In genomic region chr3:8503871-8504610, GRCh38 we compare ENCODE assay signal across 9 cellular contexts. TPM values are rescaled to one million over a fixed set of nuclear protein-coding genes. Genes with fewer than 3 reads are reported as not detected.
DNase-seq lines count a peak whose midpoint lies in the region; ATAC-seq and TF ChIP-seq lines count a peak whose summit lies in the region.
"Had no signal": no experiment of that assay in that cellular context is flagged by ENCODE, and none has a peak within 500 bp of the region (broad histone marks: within the 10 kb centered on the region; RNA-seq: fewer than 3 reads in every experiment).

No MANE protein-coding gene starts in this region.

- no peak overlapping the region for H3K4me3 Mint-ChIP-seq in activated CD4-positive, alpha-beta memory T cell treated with anti-CD3 and anti-CD28 coated beads for 36 hours
- H3K4me3 Mint-ChIP-seq in activated CD4-positive, alpha-beta memory T cell treated with anti-CD3 and anti-CD28 coated beads, Interleukin-2, amount 10 ng/mL, durations not matched to agents 7 days and 5 days: no peak overlapping the region
- H3K4me3 Mint-ChIP-seq in stimulated activated naive CD8-positive, alpha-beta T cell treated with anti-CD3 and anti-CD28 coated beads, Interleukin-15, Interleukin-2, amounts not matched to agents 100 ng/mL and 50 ng/mL, for 24 hours: peak overlapping the region; percentile 2

- H3K27me3 Mint-ChIP-seq in activated CD4-positive, alpha-beta memory T cell treated with anti-CD3 and anti-CD28 coated beads for 36 hours: peaks cover 5% of the 10 kb centered on the region
- H3K27me3 Mint-ChIP-seq in activated CD4-positive, alpha-beta memory T cell treated with anti-CD3 and anti-CD28 coated beads, Interleukin-2, amount 10 ng/mL, durations not matched to agents 7 days and 5 days: peaks cover 10% of the 10 kb centered on the region
- peaks cover 17% of the 10 kb centered on the region for H3K27me3 Mint-ChIP-seq in stimulated activated naive CD8-positive, alpha-beta T cell treated with anti-CD3 and anti-CD28 coated beads, Interleukin-15, Interleukin-2, amounts not matched to agents 100 ng/mL and 50 ng/mL, for 24 hours

- no peaks in the 10 kb centered on the region for H3K36me3 Mint-ChIP-seq in activated CD4-positive, alpha-beta memory T cell treated with anti-CD3 and anti-CD28 coated beads for 36 hours
- H3K36me3 Mint-ChIP-seq in activated CD4-positive, alpha-beta memory T cell treated with anti-CD3 and anti-CD28 coated beads, Interleukin-2, amount 10 ng/mL, durations not matched to agents 7 days and 5 days (ENCODE audit: low read depth): no peaks in the 10 kb centered on the region
- H3K36me3 Mint-ChIP-seq in stimulated activated naive CD8-positive, alpha-beta T cell treated with anti-CD3 and anti-CD28 coated beads, Interleukin-15, Interleukin-2, amounts not matched to agents 100 ng/mL and 50 ng/mL, for 24 hours (ENCODE audit: low read depth): no peaks in the 10 kb centered on the region

- no peaks in the 10 kb centered on the region for H3K27me3 ChIP-seq in BE2C

- POLR2A ChIA-PET in activated CD4-positive, alpha-beta memory T cell treated with anti-CD3 and anti-CD28 coated beads for 36 hours (lab: Charles Lee): interaction anchor here (1.0 kb wide), 1 partner anchor 21 kb away, joined by 3 read pairs; no protein-coding TSS in a partner anchor
- POLR2A ChIA-PET in activated CD4-positive, alpha-beta memory T cell treated with anti-CD3 and anti-CD28 coated beads, Interleukin-2, amount 10 ng/mL, durations not matched to agents 7 days and 5 days (lab: Charles Lee): no interaction called here

- ATAC-seq in HG03196 (IDR thresholded peaks at IDR 0.05; ENCODE audit: unreplicated experiment): no peak

- intact Hi-C loops in activated CD4-positive, alpha-beta memory T cell treated with anti-CD3 and anti-CD28 coated beads for 36 hours (cut with micrococcal nuclease): loop anchor here (5.0 kb wide), 1 partner anchor 123 kb away; no protein-coding TSS in a partner anchor

- H3K27ac Mint-ChIP-seq in activated CD4-positive, alpha-beta memory T cell treated with anti-CD3 and anti-CD28 coated beads for 36 hours: peak overlapping the region; percentile 51
- H3K27ac Mint-ChIP-seq in activated CD4-positive, alpha-beta memory T cell treated with anti-CD3 and anti-CD28 coated beads, Interleukin-2, amount 10 ng/mL, durations not matched to agents 7 days and 5 days: no peak overlapping the region
- H3K27ac Mint-ChIP-seq in stimulated activated naive CD8-positive, alpha-beta T cell treated with anti-CD3 and anti-CD28 coated beads, Interleukin-15, Interleukin-2, amounts not matched to agents 100 ng/mL and 50 ng/mL, for 24 hours: peak overlapping the region; percentile 70

- H3K4me1 ChIP-seq in BE2C: no peaks in the 10 kb centered on the region

- no peaks in the 10 kb centered on the region for H3K9me3 Mint-ChIP-seq in activated CD4-positive, alpha-beta memory T cell treated with anti-CD3 and anti-CD28 coated beads for 36 hours
- no peaks in the 10 kb centered on the region for H3K9me3 Mint-ChIP-seq in activated CD4-positive, alpha-beta memory T cell treated with anti-CD3 and anti-CD28 coated beads, Interleukin-2, amount 10 ng/mL, durations not matched to agents 7 days and 5 days
- no peaks in the 10 kb centered on the region for H3K9me3 Mint-ChIP-seq in stimulated activated naive CD8-positive, alpha-beta T cell treated with anti-CD3 and anti-CD28 coated beads, Interleukin-15, Interleukin-2, amounts not matched to agents 100 ng/mL and 50 ng/mL, for 24 hours

- H3K36me3 ChIP-seq in BE2C: no peaks in the 10 kb centered on the region

- H3K4me1 Mint-ChIP-seq in activated CD4-positive, alpha-beta memory T cell treated with anti-CD3 and anti-CD28 coated beads for 36 hours (ENCODE audit: low read depth): peaks cover 20% of the 10 kb centered on the region
- H3K4me1 Mint-ChIP-seq in activated CD4-positive, alpha-beta memory T cell treated with anti-CD3 and anti-CD28 coated beads, Interleukin-2, amount 10 ng/mL, durations not matched to agents 7 days and 5 days: peaks cover 15% of the 10 kb centered on the region
- peaks cover 39% of the 10 kb centered on the region for H3K4me1 Mint-ChIP-seq in stimulated activated naive CD8-positive, alpha-beta T cell treated with anti-CD3 and anti-CD28 coated beads, Interleukin-15, Interleukin-2, amounts not matched to agents 100 ng/mL and 50 ng/mL, for 24 hours (ENCODE audit: low read depth)

- peak; percentile 49 for DNase-seq in activated CD4-positive, alpha-beta memory T cell treated with anti-CD3 and anti-CD28 coated beads for 36 hours
- DNase-seq in activated CD4-positive, alpha-beta memory T cell treated with anti-CD3 and anti-CD28 coated beads, Interleukin-2, amount 10 ng/mL, durations not matched to agents 7 days and 5 days: no peak
- DNase-seq in NCI-H82 (lab: John Stamatoyannopoulos, UW) (peak; percentile 54), fibroblast of pulmonary artery (ENCODE audit: low read depth) (no peak), BE2C (no peak), NCI-H1436 treated with DMSO at 0.1 percent for 48 hours (lab: John Stamatoyannopoulos, UW) (no peak)
- DNase-seq: DND-41 had no signal

- TF ChIP-seq CTCF in fibroblast of pulmonary artery (IDR thresholded peaks at IDR 0.05; ENCODE audit: low read length, missing control alignments): no peak
- no peak for TF ChIP-seq CTCF in BE2C (IDR thresholded peaks at IDR 0.05; ENCODE audit: low read depth, low read length)

- CTCF ChIA-PET in activated CD4-positive, alpha-beta memory T cell treated with anti-CD3 and anti-CD28 coated beads for 36 hours (lab: Charles Lee): no interaction called here
- CTCF ChIA-PET in activated CD4-positive, alpha-beta memory T cell treated with anti-CD3 and anti-CD28 coated beads, Interleukin-2, amount 10 ng/mL, durations not matched to agents 7 days and 5 days (lab: Charles Lee): no interaction called here

- peak overlapping the region; percentile 59 for H3K4me3 ChIP-seq in fibroblast of pulmonary artery (replicated peaks; ENCODE audit: low read depth, low read length)
- no peak overlapping the region for H3K4me3 ChIP-seq in BE2C (ENCODE audit: low read depth, low read length)

- H3K9me3 ChIP-seq in BE2C: no peaks in the 10 kb centered on the region

RNA-seq across cellular contexts. Expression of gene LMCD1, which starts 2.4 kb away (rescaled TPM):
- total RNA-seq in activated CD4-positive, alpha-beta memory T cell treated with anti-CD3 and anti-CD28 coated beads for 36 hours: 1 to 10 TPM; 3.5 to 3.8 TPM
- 1 to 10 TPM; 3.0 to 4.3 TPM for total RNA-seq in activated CD4-positive, alpha-beta memory T cell treated with anti-CD3 and anti-CD28 coated beads, Interleukin-2, amount 10 ng/mL, durations not matched to agents 7 days and 5 days
- 8.1 TPM for polyA plus RNA-seq in BE2C (2012; ENCODE audit: insufficient read depth, insufficient read length, low read depth)

Comparison
In these comparisons a context has a peak if more than half of its experiments do, and no peak if none do; other contexts are left out.
1. DNase-seq: peak in activated CD4-positive, alpha-beta memory T cell treated with anti-CD3 and anti-CD28 coated beads for 36 hours (single experiment) and NCI-H82 (single experiment); none in activated CD4-positive, alpha-beta memory T cell treated with anti-CD3 and anti-CD28 coated beads, Interleukin-2, amount 10 ng/mL, durations not matched to agents 7 days and 5 days (single experiment), fibroblast of pulmonary artery (single experiment), BE2C (single experiment) and NCI-H1436 treated with DMSO at 0.1 percent for 48 hours (single experiment).